ENCODE assay signal across 13 cellular contexts in the genomic region with DNA sequence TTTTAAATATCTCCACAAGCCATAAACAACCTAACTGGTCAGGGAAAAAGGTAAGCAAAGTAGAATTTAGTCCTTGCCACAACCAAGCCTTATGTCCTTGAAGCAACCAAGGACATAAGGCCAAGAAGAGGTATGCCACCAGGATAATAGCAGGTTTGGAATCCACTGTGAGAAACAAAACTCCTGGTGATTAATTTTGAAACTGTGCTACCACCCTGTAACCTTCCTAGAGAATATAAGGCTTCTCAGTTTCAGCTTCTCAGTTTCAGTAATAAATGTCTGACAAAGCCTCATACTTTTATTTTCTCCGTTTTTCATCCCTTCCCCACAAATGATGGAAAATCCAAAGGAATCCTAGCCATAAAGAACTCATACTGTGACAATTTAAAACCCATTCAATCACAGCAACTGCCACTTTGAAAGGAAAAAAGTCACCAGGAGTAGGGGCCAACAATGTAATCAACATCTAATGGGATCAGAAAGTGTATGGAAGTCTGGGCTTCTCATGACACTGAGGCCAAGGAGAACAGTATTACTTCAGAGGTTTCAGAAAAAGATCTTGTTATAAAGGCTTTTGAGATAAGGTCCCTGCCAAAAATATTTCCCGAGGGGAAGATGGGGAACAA.
DNase-seq lines count a peak whose midpoint lies in the region; ATAC-seq and TF ChIP-seq lines count a peak whose summit lies in the region.
"Had no signal": no experiment of that assay in that cellular context is flagged by ENCODE, and none has a peak within 500 bp of the region (broad histone marks: within the 10 kb centered on the region; RNA-seq: fewer than 3 reads in every experiment).

No MANE protein-coding gene starts in this region.

- ATAC-seq in GM19463 (IDR thresholded peaks at IDR 0.05; ENCODE audit: unreplicated experiment) (peak; percentile 63), heart right ventricle (peak in 2 of 8 donors; percentile 14 to 19)
- ATAC-seq: naive thymus-derived CD8-positive, alpha-beta T cell; Panc1 had no signal

- H3K27me3 ChIP-seq in heart right ventricle = no peaks in the 10 kb centered on the region
- H3K27me3 ChIP-seq in skeletal muscle tissue (ENCODE audit: control insufficient read depth in 3 of 3, insufficient read depth in 3 of 3, low read length in 3 of 3) = no peaks in the 10 kb centered on the region

- 40 to 50% methylated on average over 2 of the region's 2 CpGs for WGBS in heart right ventricle, 2 donors

- no peak for TF ChIP-seq CTCF in heart right ventricle (IDR thresholded peaks at IDR 0.05)

- H3K27ac ChIP-seq in heart right ventricle (peak overlapping the region in 9 of 10 donors; percentile 50 to 87 (median 70)), skeletal muscle tissue (ENCODE audit: low read depth, low read length) (peak overlapping the region; percentile 71)

- peak overlapping the region in 1 of 10 donors; percentile 24 for H3K4me3 ChIP-seq in heart right ventricle
- H3K4me3 ChIP-seq in skeletal muscle tissue (ENCODE audit: low read length in 3 of 3) = no peak overlapping the region

- no peak overlapping the region for H3K9ac ChIP-seq in skeletal muscle tissue (ENCODE audit: low read depth in 1 of 3, low read length in 3 of 3)

- intact Hi-C loops in heart right ventricle (cut with DNase I) = loop anchor here in 2 of 10 donors (5.0 kb wide), 2 partner anchors 47 to 263 kb away; no protein-coding TSS in a partner anchor
- intact Hi-C loops in posterior cingulate gyrus (cut with DNase I) = no loop called here

- H3K36me3 ChIP-seq in heart right ventricle = no peaks in the 10 kb centered on the region
- no peaks in the 10 kb centered on the region for H3K36me3 ChIP-seq in skeletal muscle tissue (ENCODE audit: control insufficient read depth in 3 of 3, insufficient read depth in 3 of 3, low read length in 3 of 3)

- peak; percentile 23 for DNase-seq in NCI-H2227 treated with DMSO at 0.1 percent for 48 hours (lab: John Stamatoyannopoulos, UW)
- DNase-seq in heart right ventricle = no peak
- DNase-seq in posterior cingulate gyrus = no peak
- no peak for DNase-seq in EL
- no peak for DNase-seq in NCI-H524 (lab: John Stamatoyannopoulos, UW)
- no peak for DNase-seq in activated T-cell treated with anti-CD3 and anti-CD28 coated beads for 4 hours
- DNase-seq: anterior cingulate cortex; naive thymus-derived CD8-positive, alpha-beta T cell; NCI-H187; stimulated activated naive CD4-positive, alpha-beta T cell had no signal

- H3K4me1 ChIP-seq in heart right ventricle = peaks cover 12 to 83% (median 48%) of the 10 kb centered on the region in 9 donors
- H3K4me1 ChIP-seq in skeletal muscle tissue (ENCODE audit: control insufficient read depth in 3 of 3, insufficient read depth in 3 of 3, low read length in 3 of 3) = peaks cover 5 to 33% (median 9%) of the 10 kb centered on the region in 3 donors

- H3K9me3 ChIP-seq in heart right ventricle (no peaks in the 10 kb centered on the region), skeletal muscle tissue (ENCODE audit: control insufficient read depth in 3 of 3, low read length in 3 of 3) (no peaks in the 10 kb centered on the region)
